ENCODE assay signal across 8 cellular contexts in genomic region chr10:49161411-49161997, GRCh38. TPM values are rescaled to one million over a fixed set of nuclear protein-coding genes. Genes with fewer than 3 reads are reported as not detected.
DNase-seq lines count a peak whose midpoint lies in the region; ATAC-seq and TF ChIP-seq lines count a peak whose summit lies in the region.

No MANE protein-coding gene starts in this region.

- H3K27ac Mint-ChIP-seq in activated T-helper 1 cell treated with anti-CD3 and anti-CD28 coated beads, Interleukin-12 subunit alpha, Interleukin-12 subunit beta, Interleukin-2, Interleukin-4 antibody, amounts not matched to agents 30 ng/mL and 10 ng/mL and 1 ng/mL, durations not matched to agents 14 hours and 24 hours and 36 hours = no peak overlapping the region

- no peak for TF ChIP-seq POLR2A in suprapubic skin (IDR thresholded peaks at IDR 0.05)

- no peaks in the 10 kb centered on the region for H3K27me3 ChIP-seq in suprapubic skin

- peaks cover 10% of the 10 kb centered on the region for H3K36me3 Mint-ChIP-seq in activated T-helper 1 cell treated with anti-CD3 and anti-CD28 coated beads, Interleukin-12 subunit alpha, Interleukin-12 subunit beta, Interleukin-2, Interleukin-4 antibody, amounts not matched to agents 30 ng/mL and 10 ng/mL and 1 ng/mL, durations not matched to agents 14 hours and 24 hours and 36 hours (ENCODE audit: low read depth)

- no peak for TF ChIP-seq EP300 in suprapubic skin (IDR thresholded peaks at IDR 0.05)

- peaks cover 6% of the 10 kb centered on the region for H3K27me3 Mint-ChIP-seq in activated T-helper 1 cell treated with anti-CD3 and anti-CD28 coated beads, Interleukin-12 subunit alpha, Interleukin-12 subunit beta, Interleukin-2, Interleukin-4 antibody, amounts not matched to agents 30 ng/mL and 10 ng/mL and 1 ng/mL, durations not matched to agents 14 hours and 24 hours and 36 hours (ENCODE audit: insufficient read depth)

- no peak overlapping the region for H3K4me3 ChIP-seq in suprapubic skin

- in situ Hi-C loops in SK-MEL-5 (cut with HindIII; ENCODE audit: low pct_unique_long_range_greater_than_20kb, low sequenced_read_pairs) = no loop called here

- intact Hi-C loops in activated T-helper 1 cell treated with anti-CD3 and anti-CD28 coated beads, Interleukin-12 subunit alpha, Interleukin-12 subunit beta, Interleukin-2, Interleukin-4 antibody, amounts not matched to agents 30 ng/mL and 10 ng/mL and 1 ng/mL, durations not matched to agents 14 hours and 24 hours and 36 hours (cut with micrococcal nuclease) = no loop called here

- H3K9me3 ChIP-seq in suprapubic skin = no peaks in the 10 kb centered on the region

- ATAC-seq in GM21528 (IDR thresholded peaks at IDR 0.05; ENCODE audit: low FRiP score, unreplicated experiment) = no peak

- no peak overlapping the region for H3K4me3 Mint-ChIP-seq in activated T-helper 1 cell treated with anti-CD3 and anti-CD28 coated beads, Interleukin-12 subunit alpha, Interleukin-12 subunit beta, Interleukin-2, Interleukin-4 antibody, amounts not matched to agents 30 ng/mL and 10 ng/mL and 1 ng/mL, durations not matched to agents 14 hours and 24 hours and 36 hours

- H3K36me3 ChIP-seq in suprapubic skin = no peaks in the 10 kb centered on the region

- WGBS in suprapubic skin = 41% methylated on average over 8 of the region's 8 CpGs

- no peak overlapping the region for H3K27ac ChIP-seq in suprapubic skin

- peaks cover 39% of the 10 kb centered on the region for H3K4me1 Mint-ChIP-seq in activated T-helper 1 cell treated with anti-CD3 and anti-CD28 coated beads, Interleukin-12 subunit alpha, Interleukin-12 subunit beta, Interleukin-2, Interleukin-4 antibody, amounts not matched to agents 30 ng/mL and 10 ng/mL and 1 ng/mL, durations not matched to agents 14 hours and 24 hours and 36 hours (ENCODE audit: low read depth)

- no peaks in the 10 kb centered on the region for H3K4me1 ChIP-seq in suprapubic skin

- DNase-seq in HCEC 1CT = peak; percentile 57
- DNase-seq in SK-MEL-5 (ENCODE audit: low read depth, low spot score) = peak; percentile 45
- peak; percentile 30 for DNase-seq in glomerular visceral epithelial cell (ENCODE audit: extremely low spot score)
- DNase-seq in suprapubic skin (ENCODE audit: low spot score in 2 of 2) = no peak
- DNase-seq in activated CD4-positive, alpha-beta T cell treated with anti-CD3 and anti-CD28 coated beads, Interleukin-2, amount 50 U/mL, for 48 hours = no peak
- no peak for DNase-seq in activated T-helper 1 cell treated with anti-CD3 and anti-CD28 coated beads, Interleukin-12 subunit alpha, Interleukin-12 subunit beta, Interleukin-2, Interleukin-4 antibody, amounts not matched to agents 30 ng/mL and 10 ng/mL and 1 ng/mL, durations not matched to agents 14 hours and 24 hours and 36 hours (ENCODE audit: low spot score)
- no peak for DNase-seq in activated naive CD4-positive, alpha-beta T cell treated with anti-CD3 and anti-CD28 coated beads, Interleukin-2, amount 50 U/mL, for 16 hours

- H3K9me3 Mint-ChIP-seq in activated T-helper 1 cell treated with anti-CD3 and anti-CD28 coated beads, Interleukin-12 subunit alpha, Interleukin-12 subunit beta, Interleukin-2, Interleukin-4 antibody, amounts not matched to agents 30 ng/mL and 10 ng/mL and 1 ng/mL, durations not matched to agents 14 hours and 24 hours and 36 hours = no peaks in the 10 kb centered on the region

- peak; percentile 4 to 30 for TF ChIP-seq CTCF in suprapubic skin (IDR thresholded peaks at IDR 0.05)

RNA-seq across cellular contexts. Expression of gene TMEM273, which starts 26.7 kb away (rescaled TPM):
- not detected in 2 replicates for total RNA-seq in SK-MEL-5 (2014; rRNA removed; shearing (Covaris generic))
- polyA plus RNA-seq in SK-MEL-5 (2015; cell fraction: cytosol; rRNA removed) = not detected in 2 replicates
- not detected in 2 replicates for polyA plus RNA-seq in SK-MEL-5 (2015; cell fraction: nucleus; rRNA removed)
- 10 to 100 TPM in 1 of 4 donors, 1 to 10 TPM in 3; 1.3 to 10.6 (median 6.8) TPM for total RNA-seq in suprapubic skin
- 16.2 and 16.7 TPM in 2 replicates for total RNA-seq in activated T-helper 1 cell treated with anti-CD3 and anti-CD28 coated beads, Interleukin-12 subunit alpha, Interleukin-12 subunit beta, Interleukin-2, Interleukin-4 antibody, amounts not matched to agents 30 ng/mL and 10 ng/mL and 1 ng/mL, durations not matched to agents 14 hours and 24 hours and 36 hours

RNA-seq across cellular contexts. Expression of gene FAM170B, which starts 27.7 kb away (rescaled TPM):
- total RNA-seq in SK-MEL-5 (2014; rRNA removed; shearing (Covaris generic)) = not detected in 2 replicates
- not detected in 2 replicates for polyA plus RNA-seq in SK-MEL-5 (2015; cell fraction: cytosol; rRNA removed)
- polyA plus RNA-seq in SK-MEL-5 (2015; cell fraction: nucleus; rRNA removed) = not detected in 2 replicates
- not detected for total RNA-seq in suprapubic skin
- total RNA-seq in activated T-helper 1 cell treated with anti-CD3 and anti-CD28 coated beads, Interleukin-12 subunit alpha, Interleukin-12 subunit beta, Interleukin-2, Interleukin-4 antibody, amounts not matched to agents 30 ng/mL and 10 ng/mL and 1 ng/mL, durations not matched to agents 14 hours and 24 hours and 36 hours = not detected in 2 replicates

RNA-seq across cellular contexts. Expression of gene VSTM4, which starts 46.2 kb away (rescaled TPM):
- total RNA-seq in SK-MEL-5 (2014; rRNA removed; shearing (Covaris generic)) = not detected in 2 replicates
- polyA plus RNA-seq in SK-MEL-5 (2015; cell fraction: cytosol; rRNA removed) = not detected in 2 replicates
- not detected in 2 replicates for polyA plus RNA-seq in SK-MEL-5 (2015; cell fraction: nucleus; rRNA removed)
- 1 to 10 TPM; 4.0 to 6.0 (median 4.6) TPM for total RNA-seq in suprapubic skin
- 0.20 and 0.23 TPM in 2 replicates for total RNA-seq in activated T-helper 1 cell treated with anti-CD3 and anti-CD28 coated beads, Interleukin-12 subunit alpha, Interleukin-12 subunit beta, Interleukin-2, Interleukin-4 antibody, amounts not matched to agents 30 ng/mL and 10 ng/mL and 1 ng/mL, durations not matched to agents 14 hours and 24 hours and 36 hours

Comparison
In these comparisons a context has a peak if more than half of its experiments do, and no peak if none do; other contexts are left out.
1. DNase-seq: peak in HCEC 1CT (single experiment), SK-MEL-5 (single experiment) and glomerular visceral epithelial cell (single experiment); none in suprapubic skin (0 of 2), activated CD4-positive, alpha-beta T cell treated with anti-CD3 and anti-CD28 coated beads, Interleukin-2, amount 50 U/mL, for 48 hours (0 of 2), activated T-helper 1 cell treated with anti-CD3 and anti-CD28 coated beads, Interleukin-12 subunit alpha, Interleukin-12 subunit beta, Interleukin-2, Interleukin-4 antibody, amounts not matched to agents 30 ng/mL and 10 ng/mL and 1 ng/mL, durations not matched to agents 14 hours and 24 hours and 36 hours (single experiment) and activated naive CD4-positive, alpha-beta T cell treated with anti-CD3 and anti-CD28 coated beads, Interleukin-2, amount 50 U/mL, for 16 hours (single experiment).